In the genomic region with DNA sequence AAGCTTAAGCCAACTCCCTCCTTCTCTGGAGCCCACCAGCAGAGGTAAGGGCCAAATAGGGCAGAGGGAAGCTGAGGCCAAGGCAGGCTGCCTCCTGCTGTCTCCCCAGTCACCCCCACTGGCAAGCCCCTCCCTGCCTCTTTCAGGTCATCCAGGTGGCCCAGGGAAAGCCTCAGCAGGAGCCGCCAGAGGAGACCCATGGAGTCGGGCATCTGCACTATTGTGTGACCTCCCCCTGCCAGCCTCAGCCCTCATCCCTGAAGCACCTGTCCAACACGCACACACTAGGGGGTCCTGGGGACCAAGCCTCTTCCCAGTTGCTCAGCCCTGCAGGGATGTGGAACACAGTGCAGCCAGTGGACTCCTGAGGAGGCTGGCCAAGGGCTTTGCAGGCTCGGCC, we compare ENCODE assay signal across 23 cellular contexts. TPM values are rescaled to one million over a fixed set of nuclear protein-coding genes. Genes with fewer than 3 reads are reported as not detected.
A peak's percentile ranks its signal among the peaks of the same experiment; 100 is the strongest.
DNase-seq lines count a peak whose midpoint lies in the region; ATAC-seq and FAIRE-seq lines count a peak whose summit lies in the region.
"Had no signal": no experiment of that assay in that cellular context is flagged by ENCODE, and none has a peak within 500 bp of the region (broad histone marks: within the 10 kb centered on the region; RNA-seq: fewer than 3 reads in every experiment).

No MANE protein-coding gene starts in this region.

- H3K36me3 Mint-ChIP-seq in activated T-cell treated with anti-CD3 and anti-CD28 coated beads, Interleukin-2, amount 50 U/mL, for 24 hours (ENCODE audit: low read depth), result peaks cover 18% of the 10 kb centered on the region
- no peaks in the 10 kb centered on the region for H3K36me3 Mint-ChIP-seq in activated T-cell treated with anti-CD3 and anti-CD28 coated beads, Interleukin-2, amount 50 U/mL, for 72 hours (ENCODE audit: insufficient read depth in 2 of 2)

- no peak overlapping the region for H3K4me3 Mint-ChIP-seq in activated T-cell treated with anti-CD3 and anti-CD28 coated beads, Interleukin-2, amount 50 U/mL, for 24 hours
- H3K4me3 Mint-ChIP-seq in activated T-cell treated with anti-CD3 and anti-CD28 coated beads, Interleukin-2, amount 50 U/mL, for 72 hours, result no peak overlapping the region
- H3K4me3 Mint-ChIP-seq: CD8-positive, alpha-beta T cell had no signal

- H3K27ac Mint-ChIP-seq in activated T-cell treated with anti-CD3 and anti-CD28 coated beads, Interleukin-2, amount 50 U/mL, for 24 hours, result peak overlapping the region; percentile 29
- H3K27ac Mint-ChIP-seq in activated T-cell treated with anti-CD3 and anti-CD28 coated beads, Interleukin-2, amount 50 U/mL, for 72 hours, result no peak overlapping the region
- H3K27ac Mint-ChIP-seq: CD8-positive, alpha-beta T cell had no signal

- H3K27me3 Mint-ChIP-seq in activated T-cell treated with anti-CD3 and anti-CD28 coated beads, Interleukin-2, amount 50 U/mL, for 24 hours, result no peaks in the 10 kb centered on the region
- no peaks in the 10 kb centered on the region for H3K27me3 Mint-ChIP-seq in activated T-cell treated with anti-CD3 and anti-CD28 coated beads, Interleukin-2, amount 50 U/mL, for 72 hours (ENCODE audit: low read depth)

- DNase-seq in activated T-cell treated with anti-CD3 and anti-CD28 coated beads, Interleukin-2, amount 50 U/mL, for 24 hours, result no peak
- no peak for DNase-seq in activated T-cell treated with anti-CD3 and anti-CD28 coated beads, Interleukin-2, amount 50 U/mL, for 72 hours
- DNase-seq in NCI-H146 (lab: John Stamatoyannopoulos, UW), result peak; percentile 92
- DNase-seq in NCI-H69 (lab: John Stamatoyannopoulos, UW), result peak; percentile 15
- no peak for DNase-seq in small intestine
- no peak for DNase-seq in RPMI8226
- DNase-seq: 8988T; Calu3; CD8-positive, alpha-beta T cell; DND-41; EL; GM23248; HCEC 1CT had no signal

- H3K27me3 ChIP-seq in small intestine (ENCODE audit: control insufficient read depth in 2 of 2, insufficient read depth in 2 of 2, low read length in 2 of 2), result no peaks in the 10 kb centered on the region
- H3K27me3 ChIP-seq: BLaER1 had no signal

- no peak for ATAC-seq in activated T-cell treated with anti-CD3 and anti-CD28 coated beads, Interleukin-2, amount 50 U/mL, for 72 hours (replicated peaks in 1 of 2)
- ATAC-seq in esophagus mucosa (peak; percentile 4), HG02852 (IDR thresholded peaks at IDR 0.05; ENCODE audit: unreplicated experiment) (no peak)
- ATAC-seq: CD8-positive, alpha-beta T cell; GM12878 had no signal

- H3K9me3 ChIP-seq in small intestine (ENCODE audit: control insufficient read depth, low read depth), result no peaks in the 10 kb centered on the region
- H3K9me3 ChIP-seq: BLaER1 had no signal

- H3K36me3 ChIP-seq in small intestine (ENCODE audit: control insufficient read depth in 2 of 2, insufficient read depth in 2 of 2, low read length in 2 of 2), result no peaks in the 10 kb centered on the region

- no peaks in the 10 kb centered on the region for H3K4me1 ChIP-seq in small intestine (ENCODE audit: control insufficient read depth in 2 of 2, insufficient read depth in 1 of 2, low read depth in 1 of 2, low read length in 1 of 2)

- no peak for FAIRE-seq in small intestine (lab: Jason Lieb, UNC)
- FAIRE-seq: GM12878, GM19239, H54 had no signal

- no peak overlapping the region for H3K27ac ChIP-seq in small intestine (ENCODE audit: low read depth in 1 of 2, low read length in 1 of 2)
- H3K27ac ChIP-seq: BLaER1, GM23248 had no signal

- no peak overlapping the region for H3K4me3 ChIP-seq in small intestine (ENCODE audit: low read depth in 1 of 2, low read length in 2 of 2)
- H3K4me3 ChIP-seq: BLaER1, GM12878, GM23248 had no signal

- peaks cover 32% of the 10 kb centered on the region for H3K4me1 Mint-ChIP-seq in activated T-cell treated with anti-CD3 and anti-CD28 coated beads, Interleukin-2, amount 50 U/mL, for 24 hours (ENCODE audit: low read depth)
- peaks cover 40% of the 10 kb centered on the region for H3K4me1 Mint-ChIP-seq in activated T-cell treated with anti-CD3 and anti-CD28 coated beads, Interleukin-2, amount 50 U/mL, for 72 hours (ENCODE audit: low read depth)

- WGBS in small intestine, 3 donors, result 68 to 80% (median 73%) methylated on average over 4 of the region's 4 CpGs

- no peaks in the 10 kb centered on the region for H3K9me3 Mint-ChIP-seq in activated T-cell treated with anti-CD3 and anti-CD28 coated beads, Interleukin-2, amount 50 U/mL, for 24 hours
- no peaks in the 10 kb centered on the region for H3K9me3 Mint-ChIP-seq in activated T-cell treated with anti-CD3 and anti-CD28 coated beads, Interleukin-2, amount 50 U/mL, for 72 hours
- H3K9me3 Mint-ChIP-seq: CD8-positive, alpha-beta T cell had no signal

RNA-seq across cellular contexts. Expression of gene NAXE, which starts 5.3 kb away (rescaled TPM):
- total RNA-seq in activated T-cell treated with anti-CD3 and anti-CD28 coated beads, Interleukin-2, amount 50 U/mL, for 72 hours, result 10 to 100 TPM; 48.3 to 57.3 TPM
- 80.4 TPM for total RNA-seq in esophagus mucosa
- polyA plus RNA-seq in small intestine, result 100 to 1,000 TPM in 1 of 3 donors, 10 to 100 TPM in 2; 94.2 to 105 (median 94.5) TPM

RNA-seq across cellular contexts. Expression of gene TTC24, which starts 6.8 kb away (rescaled TPM):
- total RNA-seq in activated T-cell treated with anti-CD3 and anti-CD28 coated beads, Interleukin-2, amount 50 U/mL, for 72 hours, result 10 to 100 TPM; 14.7 to 17.4 TPM
- not detected for total RNA-seq in esophagus mucosa
- polyA plus RNA-seq in small intestine, result under 1 TPM in 1 of 3 donors, not detected in 2; 0.19 TPM
- total RNA-seq: A673, Calu3, G401, GM23248, HT-29 had no signal
- polyA plus RNA-seq: AG04450, GM23248 had no signal

RNA-seq across cellular contexts. Expression of gene IQGAP3, which starts 14.0 kb away (rescaled TPM):
- 10 to 100 TPM; 13.6 to 22.5 TPM for total RNA-seq in activated T-cell treated with anti-CD3 and anti-CD28 coated beads, Interleukin-2, amount 50 U/mL, for 72 hours
- total RNA-seq in esophagus mucosa, result 11.8 TPM
- 10 to 100 TPM in 1 of 3 donors, under 1 TPM in 2; 0.54 to 13.8 (median 0.89) TPM for polyA plus RNA-seq in small intestine

RNA-seq across cellular contexts. Expression of gene GPATCH4, which starts 15.0 kb away (rescaled TPM):
- 10 to 100 TPM; 25.6 to 31.6 TPM for total RNA-seq in activated T-cell treated with anti-CD3 and anti-CD28 coated beads, Interleukin-2, amount 50 U/mL, for 72 hours
- total RNA-seq in esophagus mucosa, result 20.3 TPM
- polyA plus RNA-seq in small intestine, result 10 to 100 TPM in 2 of 3 donors, 1 to 10 TPM in 1; 8.9 to 31.0 (median 11.1) TPM

RNA-seq across cellular contexts. Expression of gene HAPLN2, which starts 32.9 kb away (rescaled TPM):
- under 1 TPM; 0.22 to 1.00 TPM for total RNA-seq in activated T-cell treated with anti-CD3 and anti-CD28 coated beads, Interleukin-2, amount 50 U/mL, for 72 hours
- not detected for total RNA-seq in esophagus mucosa
- polyA plus RNA-seq in small intestine, result 10 to 100 TPM in 2 of 3 donors, under 1 TPM in 1; 0.82 to 25.9 (median 12.5) TPM
- total RNA-seq: A673, Calu3, GM12878, GM23248 had no signal
- polyA plus RNA-seq: AG04450, GM23248 had no signal

Comparison
In these comparisons a context has a peak if more than half of its experiments do, and no peak if none do; other contexts are left out.
1. DNase-seq: peak in NCI-H146 (single experiment) and NCI-H69 (single experiment); none in activated T-cell treated with anti-CD3 and anti-CD28 coated beads, Interleukin-2, amount 50 U/mL, for 24 hours (single experiment), activated T-cell treated with anti-CD3 and anti-CD28 coated beads, Interleukin-2, amount 50 U/mL, for 72 hours (0 of 2), small intestine (single experiment) and RPMI8226 (single experiment).
2. RNA of gene TTC24, which starts 6.8 kb away (total RNA-seq): 14.7 to 17.4 TPM in activated T-cell treated with anti-CD3 and anti-CD28 coated beads, Interleukin-2, amount 50 U/mL, for 72 hours; not detected in esophagus mucosa (single experiment); every median in the first group is over 10 times any median in the second.